17 cellular contexts compared by ENCODE assay signal in genomic region chr14:99081156-99081765, GRCh38.
A peak's percentile ranks its signal among the peaks of the same experiment; 100 is the strongest.
DNase-seq lines count a peak whose midpoint lies in the region; TF ChIP-seq lines count a peak whose summit lies in the region.
"Had no signal": no experiment of that assay in that cellular context is flagged by ENCODE, and none has a peak within 500 bp of the region (broad histone marks: within the 10 kb centered on the region; RNA-seq: fewer than 3 reads in every experiment).

No MANE protein-coding gene starts in this region.

- intact Hi-C loops in colonic mucosa (cut with DNase I): no loop called here

- no peak for TF ChIP-seq CTCF in colonic mucosa (IDR thresholded peaks at IDR 0.05)

- H3K9ac ChIP-seq in colonic mucosa (ENCODE audit: low read depth in 2 of 2, low read length in 2 of 2): no peak overlapping the region
- H3K9ac ChIP-seq: BLaER1 treated with 17β-estradiol and CSF1 and Interleukin-3, amounts not matched to agents 10 nM and 100 nM had no signal

- no peak overlapping the region for H3K27ac ChIP-seq in colonic mucosa
- H3K27ac ChIP-seq: 22Rv1; BLaER1 treated with 17β-estradiol and CSF1 and Interleukin-3, amounts not matched to agents 10 nM and 100 nM had no signal

- no peaks in the 10 kb centered on the region for H3K27me3 ChIP-seq in colonic mucosa
- H3K27me3 ChIP-seq: BE2C; BLaER1 treated with 17β-estradiol and CSF1 and Interleukin-3, amounts not matched to agents 10 nM and 100 nM had no signal

- no peaks in the 10 kb centered on the region for H3K36me3 ChIP-seq in colonic mucosa
- H3K36me3 ChIP-seq: BE2C; BLaER1 treated with 17β-estradiol and CSF1 and Interleukin-3, amounts not matched to agents 10 nM and 100 nM had no signal

- no peaks in the 10 kb centered on the region for H3K4me1 ChIP-seq in colonic mucosa
- H3K4me1 ChIP-seq: BE2C had no signal

- H3K4me3 ChIP-seq in colonic mucosa: no peak overlapping the region
- H3K4me3 ChIP-seq: BLaER1 treated with 17β-estradiol and CSF1 and Interleukin-3, amounts not matched to agents 10 nM and 100 nM had no signal

- no peaks in the 10 kb centered on the region for H3K9me3 ChIP-seq in colonic mucosa
- H3K9me3 ChIP-seq: BE2C had no signal

- DNase-seq in activated CD8-positive, alpha-beta memory T cell treated with anti-CD3 and anti-CD28 coated beads for 24 hours: peak; percentile 32
- DNase-seq in activated CD8-positive, alpha-beta memory T cell treated with anti-CD3 and anti-CD28 coated beads, Interleukin-2, amount 50 U/mL, for 48 hours: no peak
- peak; percentile 6 for DNase-seq in colonic mucosa
- peak; percentile 60 for DNase-seq in mesenteric fat pad (ENCODE audit: low spot score)
- DNase-seq in NCI-H146 treated with DMSO at 0.1 percent for 48 hours (lab: John Stamatoyannopoulos, UW; ENCODE audit: unreplicated experiment): no peak
- DNase-seq in NCI-H2107 treated with DMSO at 0.1 percent for 48 hours (lab: John Stamatoyannopoulos, UW; ENCODE audit: unreplicated experiment): no peak
- DNase-seq: AML-193; BE2C; Calu3; CD4-positive, alpha-beta T cell; CD8-positive, alpha-beta memory T cell; DMS153; DND-41; GOT3; HCEC 1CT had no signal

Comparison
In these comparisons a context has a peak if more than half of its experiments do, and no peak if none do; other contexts are left out.
1. DNase-seq: peak in activated CD8-positive, alpha-beta memory T cell treated with anti-CD3 and anti-CD28 coated beads for 24 hours (single experiment), colonic mucosa (single experiment) and mesenteric fat pad (single experiment); none in activated CD8-positive, alpha-beta memory T cell treated with anti-CD3 and anti-CD28 coated beads, Interleukin-2, amount 50 U/mL, for 48 hours (single experiment), NCI-H146 treated with DMSO at 0.1 percent for 48 hours (single experiment) and NCI-H2107 treated with DMSO at 0.1 percent for 48 hours (single experiment).